15 cellular contexts compared by ENCODE assay signal in genomic region chr3:72439321-72440183, GRCh38. TPM values are rescaled to one million over a fixed set of nuclear protein-coding genes. Genes with fewer than 3 reads are reported as not detected.
DNase-seq lines count a peak whose midpoint lies in the region; ATAC-seq, FAIRE-seq and TF ChIP-seq lines count a peak whose summit lies in the region.
"Had no signal": no experiment of that assay in that cellular context is flagged by ENCODE, and none has a peak within 500 bp of the region (broad histone marks: within the 10 kb centered on the region; RNA-seq: fewer than 3 reads in every experiment).

No MANE protein-coding gene starts in this region.

- intact Hi-C loops in PC-3 (cut with micrococcal nuclease): loop anchor here (10.0 kb wide), 3 partner anchors 245 to 485 kb away; no protein-coding TSS in a partner anchor

- no peaks in the 10 kb centered on the region for H3K27me3 ChIP-seq in PC-3 (ENCODE audit: low read length)
- H3K27me3 ChIP-seq: hepatocyte, SJCRH30 had no signal

- no peak overlapping the region for H3K4me3 Mint-ChIP-seq in activated naive CD8-positive, alpha-beta T cell
- no peak overlapping the region for H3K4me3 Mint-ChIP-seq in activated naive CD8-positive, alpha-beta T cell treated with anti-CD3 and anti-CD28 coated beads, Interleukin-2, amount 50 U/mL, for 24 hours
- H3K4me3 Mint-ChIP-seq in type B pancreatic cell (peak overlapping the region; percentile 10), nephron progenitor cell (no peak overlapping the region)

- H3K36me3 Mint-ChIP-seq in activated naive CD8-positive, alpha-beta T cell: peaks cover 22% of the 10 kb centered on the region
- peaks cover 69% of the 10 kb centered on the region for H3K36me3 Mint-ChIP-seq in activated naive CD8-positive, alpha-beta T cell treated with anti-CD3 and anti-CD28 coated beads, Interleukin-2, amount 50 U/mL, for 24 hours (ENCODE audit: low read depth)
- H3K36me3 Mint-ChIP-seq in type B pancreatic cell: peaks cover 41% of the 10 kb centered on the region
- H3K36me3 Mint-ChIP-seq in nephron progenitor cell (ENCODE audit: low read depth): peaks cover 50% of the 10 kb centered on the region

- no peak for ATAC-seq in activated naive CD8-positive, alpha-beta T cell treated with anti-CD3 and anti-CD28 coated beads, Interleukin-2, amount 50 U/mL, for 24 hours
- ATAC-seq in HG02678 (IDR thresholded peaks at IDR 0.05; ENCODE audit: unreplicated experiment) (peak; percentile 73), PC-3 (no peak)
- ATAC-seq: activated CD4-positive, CD25-positive, alpha-beta regulatory T cell treated with anti-CD3 and anti-CD28 coated beads, Interleukin-2, amount 50 U/mL, for 24 hours had no signal

- no peaks in the 10 kb centered on the region for H3F3A ChIP-seq in PC-3 (ENCODE audit: low read length, unreplicated experiment)

- peak overlapping the region; percentile 59 for H3K27ac Mint-ChIP-seq in activated naive CD8-positive, alpha-beta T cell
- H3K27ac Mint-ChIP-seq in activated naive CD8-positive, alpha-beta T cell treated with anti-CD3 and anti-CD28 coated beads, Interleukin-2, amount 50 U/mL, for 24 hours: no peak overlapping the region
- H3K27ac Mint-ChIP-seq in type B pancreatic cell (no peak overlapping the region), nephron progenitor cell (no peak overlapping the region)

- peaks cover 24% of the 10 kb centered on the region; the same call in 1 of the 2 replicates for H3K36me3 ChIP-seq in PC-3 (ENCODE audit: low read depth, low read length)
- H3K36me3 ChIP-seq: SJCRH30 had no signal

- BruUV-seq in PC-3 (replicated peaks; lab: Mats Ljungman, UMichigan): no TSS peak

- peaks cover 100% of the 10 kb centered on the region for H3K79me2 ChIP-seq in PC-3 (ENCODE audit: low read length)

- H3K9me3 ChIP-seq in PC-3 (ENCODE audit: low read length): no peaks in the 10 kb centered on the region
- H3K9me3 ChIP-seq: SJCRH30 had no signal

- H3K9ac ChIP-seq in PC-3 (ENCODE audit: low read length): no peak overlapping the region

- no peaks in the 10 kb centered on the region for H3K9me2 ChIP-seq in PC-3 (replicated peaks; ENCODE audit: low read length)

- peaks cover under 1% of the 10 kb centered on the region for H3K9me3 Mint-ChIP-seq in activated naive CD8-positive, alpha-beta T cell (ENCODE audit: low read depth)
- peaks cover 3% of the 10 kb centered on the region for H3K9me3 Mint-ChIP-seq in activated naive CD8-positive, alpha-beta T cell treated with anti-CD3 and anti-CD28 coated beads, Interleukin-2, amount 50 U/mL, for 24 hours
- no peaks in the 10 kb centered on the region for H3K9me3 Mint-ChIP-seq in type B pancreatic cell
- H3K9me3 Mint-ChIP-seq in nephron progenitor cell: no peaks in the 10 kb centered on the region
- H3K9me3 Mint-ChIP-seq: IgD-negative memory B cell had no signal

- no peak for DNase-seq in activated naive CD8-positive, alpha-beta T cell treated with anti-CD3 and anti-CD28 coated beads, Interleukin-2, amount 50 U/mL, for 24 hours
- DNase-seq in HTR-8/SVneo (ENCODE audit: insufficient read length, low spot score) (no peak), type B pancreatic cell (ENCODE audit: extremely low spot score, unreplicated experiment) (no peak), HK-2 (ENCODE audit: unreplicated experiment) (no peak), nephron progenitor cell (no peak), PC-3 (no peak)
- DNase-seq: activated naive CD4-positive, alpha-beta T cell treated with anti-CD3 and anti-CD28 coated beads, Interleukin-2, amount 50 U/mL, for 16 hours; effector CD8-positive, alpha-beta T cell; SJCRH30; small intestine had no signal

- no peaks in the 10 kb centered on the region for H3K27me3 Mint-ChIP-seq in activated naive CD8-positive, alpha-beta T cell
- H3K27me3 Mint-ChIP-seq in activated naive CD8-positive, alpha-beta T cell treated with anti-CD3 and anti-CD28 coated beads, Interleukin-2, amount 50 U/mL, for 24 hours: no peaks in the 10 kb centered on the region
- H3K27me3 Mint-ChIP-seq in type B pancreatic cell: no peaks in the 10 kb centered on the region
- H3K27me3 Mint-ChIP-seq in nephron progenitor cell (ENCODE audit: low read depth, poor library complexity): no peaks in the 10 kb centered on the region
- H3K27me3 Mint-ChIP-seq: IgD-negative memory B cell had no signal

- no peak for TF ChIP-seq CTCF in type B pancreatic cell (conservative IDR thresholded peaks at IDR 0.05)
- no peak for TF ChIP-seq CTCF in nephron progenitor cell (IDR thresholded peaks at IDR 0.05)
- TF ChIP-seq CTCF in PC-3 (conservative IDR thresholded peaks at IDR 0.05; ENCODE audit: low read depth, low read length): no peak

- H3K4me1 ChIP-seq in PC-3 (ENCODE audit: insufficient read depth, low read length): peaks cover 20% of the 10 kb centered on the region

- H4K20me1 ChIP-seq in PC-3 (ENCODE audit: low read length): peaks cover 70% of the 10 kb centered on the region

- no peak overlapping the region for H3K4me2 ChIP-seq in PC-3 (ENCODE audit: low read length)
- H3K4me2 ChIP-seq: hepatocyte had no signal

- POLR2A ChIA-PET in PC-3 (lab: Charles Lee; ENCODE audit: unreplicated experiment): no interaction called here

- H3K4me1 Mint-ChIP-seq in activated naive CD8-positive, alpha-beta T cell (ENCODE audit: low read depth): peaks cover 86% of the 10 kb centered on the region
- H3K4me1 Mint-ChIP-seq in activated naive CD8-positive, alpha-beta T cell treated with anti-CD3 and anti-CD28 coated beads, Interleukin-2, amount 50 U/mL, for 24 hours: peaks cover 90% of the 10 kb centered on the region
- H3K4me1 Mint-ChIP-seq in type B pancreatic cell (ENCODE audit: unreplicated experiment): peaks cover 58% of the 10 kb centered on the region
- peaks cover 77% of the 10 kb centered on the region for H3K4me1 Mint-ChIP-seq in nephron progenitor cell

- H2AFZ ChIP-seq in PC-3 (ENCODE audit: low read length): no peak overlapping the region
- H2AFZ ChIP-seq: hepatocyte had no signal

- CTCF ChIA-PET in PC-3 (lab: Charles Lee): no interaction called here

- H3K4me3 ChIP-seq in PC-3 (ENCODE audit: low read length): no peak overlapping the region
- H3K4me3 ChIP-seq: hepatocyte, SJCRH30 had no signal

- no peak overlapping the region for H3K27ac ChIP-seq in PC-3 (ENCODE audit: low read length)
- H3K27ac ChIP-seq: hepatocyte, SJCRH30 had no signal

- peak; percentile 71 for FAIRE-seq in HTR-8/SVneo (lab: Jason Lieb, UNC)
- FAIRE-seq: small intestine had no signal

RNA-seq across cellular contexts. Expression of gene RYBP, which starts 6.9 kb away (rescaled TPM):
- total RNA-seq in type B pancreatic cell (ENCODE audit: low replicate concordance) (25.8 and 30.3 TPM in 2 replicates), PC-3 (2014; rRNA removed) (5.5 and 7.4 TPM in 2 replicates)
